Comparison of ENCODE assay signal across 21 cellular contexts in the genomic region with DNA sequence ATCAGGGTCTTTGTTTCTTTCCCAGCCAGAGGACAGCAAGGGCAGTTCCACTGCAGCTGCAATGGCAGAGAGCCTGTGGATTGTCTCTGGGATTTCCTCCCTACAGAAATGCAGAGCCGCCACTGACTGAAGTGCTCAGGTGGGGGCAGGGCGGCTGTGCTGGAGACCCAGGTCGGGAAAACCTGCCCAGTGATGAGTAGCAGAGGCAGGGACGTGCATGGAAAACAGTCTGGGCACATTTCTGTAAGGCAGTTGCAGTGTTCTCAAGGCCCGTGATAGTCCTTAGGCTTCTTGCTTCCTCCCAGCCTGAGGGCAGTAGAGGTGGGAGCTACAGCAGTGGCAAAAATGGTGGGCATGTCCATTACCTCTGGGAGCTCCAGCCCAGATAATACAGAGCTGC. TPM values are rescaled to one million over a fixed set of nuclear protein-coding genes. Genes with fewer than 3 reads are reported as not detected.
DNase-seq lines count a peak whose midpoint lies in the region; ATAC-seq and TF ChIP-seq lines count a peak whose summit lies in the region.
"Had no signal": no experiment of that assay in that cellular context is flagged by ENCODE, and none has a peak within 500 bp of the region (broad histone marks: within the 10 kb centered on the region; RNA-seq: fewer than 3 reads in every experiment).

No MANE protein-coding gene starts in this region.

- H3K36me3 Mint-ChIP-seq in chondrocyte (ENCODE audit: low read depth) = peaks cover 2% of the 10 kb centered on the region

- H3K27me3 ChIP-seq in H7 (ENCODE audit: control insufficient read depth, insufficient read depth, low read length) = no peaks in the 10 kb centered on the region
- H3K27me3 ChIP-seq in upper lobe of right lung = no peaks in the 10 kb centered on the region
- H3K27me3 ChIP-seq: Peyer's patch had no signal

- intact Hi-C loops in upper lobe of right lung (cut with DNase I) = no loop called here

- no peaks in the 10 kb centered on the region for H3K9me3 ChIP-seq in upper lobe of right lung
- H3K9me3 ChIP-seq: Peyer's patch had no signal

- DNase-seq in DMS153 (lab: John Stamatoyannopoulos, UW) (peak; percentile 68), H7 (peak; percentile 28), chondrocyte (ENCODE audit: low spot score) (peak; percentile 27), iPS-NIHi11 (ENCODE audit: low spot score) (peak; percentile 26), upper lobe of right lung (no peak)
- no peak for DNase-seq in activated CD4-positive, alpha-beta T cell treated with anti-CD3 and anti-CD28 coated beads, Interleukin-2, amount 50 U/mL, for 1 hour
- DNase-seq: COR-L47, DMS53, GDM1, NCI-H146, NCI-H2081 treated with DMSO at 0.1 percent for 48 hours, NCI-H446, NCI-H748 treated with DMSO at 0.1 percent for 48 hours, Peyer's patch, Right ventricle myocardium superior had no signal

- H3K4me3 Mint-ChIP-seq in chondrocyte (ENCODE audit: unreplicated experiment) = no peak overlapping the region

- H3K27ac ChIP-seq in upper lobe of right lung = no peak overlapping the region
- H3K27ac ChIP-seq: C4-2B, Peyer's patch had no signal

- H3K27me3 Mint-ChIP-seq in chondrocyte (ENCODE audit: low read depth) = peaks cover 26% of the 10 kb centered on the region

- no peak overlapping the region for H3K4me3 ChIP-seq in H7 (ENCODE audit: insufficient read depth, low read depth, low read length)
- no peak overlapping the region for H3K4me3 ChIP-seq in upper lobe of right lung
- H3K4me3 ChIP-seq: Peyer's patch had no signal

- ATAC-seq in GM18498 (IDR thresholded peaks at IDR 0.05; ENCODE audit: unreplicated experiment) = no peak
- no peak for ATAC-seq in upper lobe of right lung
- ATAC-seq in GM18868 (IDR thresholded peaks at IDR 0.05; ENCODE audit: unreplicated experiment) = no peak
- ATAC-seq: SK-N-SH treated with all-trans-retinoic acid at 6 μM for 48 hours had no signal

- H3K4me1 ChIP-seq in upper lobe of right lung = no peaks in the 10 kb centered on the region
- H3K4me1 ChIP-seq: Peyer's patch had no signal

- peaks cover 23% of the 10 kb centered on the region for H3K9me3 Mint-ChIP-seq in chondrocyte (ENCODE audit: low read depth)

- TF ChIP-seq CTCF in chondrocyte (IDR thresholded peaks at IDR 0.05) = no peak
- TF ChIP-seq CTCF in upper lobe of right lung (IDR thresholded peaks at IDR 0.05) = no peak

- H3K36me3 ChIP-seq in H7 (replicated peaks; ENCODE audit: control insufficient read depth, insufficient read depth, low read length) = no peaks in the 10 kb centered on the region
- no peaks in the 10 kb centered on the region for H3K36me3 ChIP-seq in upper lobe of right lung
- H3K36me3 ChIP-seq: Peyer's patch had no signal

- peak overlapping the region; percentile 25 for H3K27ac Mint-ChIP-seq in chondrocyte (ENCODE audit: unreplicated experiment)

- no peaks in the 10 kb centered on the region for H3K4me1 Mint-ChIP-seq in chondrocyte (ENCODE audit: low read depth)

RNA-seq across cellular contexts. Expression of gene CYP4X1, which starts 40.1 kb away (rescaled TPM):
- total RNA-seq in H7 (2014; rRNA removed; shearing (Covaris generic)) = 2.0 and 2.9 TPM in 2 replicates
- total RNA-seq in chondrocyte (1.0 to 1.1 TPM (median 1.1 TPM) in 3 replicates), upper lobe of right lung (6.8 TPM)
- total RNA-seq: HT-29 had no signal

RNA-seq across cellular contexts. Expression of gene CYP4A11, which starts 42.1 kb away (rescaled TPM):
- total RNA-seq in H7 (2014; rRNA removed; shearing (Covaris generic)) = not detected in 2 replicates
- total RNA-seq in chondrocyte (not detected in 3 replicates), upper lobe of right lung (not detected)
- total RNA-seq: H4, HT-29, Right ventricle myocardium superior had no signal

Comparison
In these comparisons a context has a peak if more than half of its experiments do, and no peak if none do; other contexts are left out.
1. DNase-seq: peak in DMS153 (single experiment), H7 (single experiment), chondrocyte (single experiment) and iPS-NIHi11 (single experiment); none in activated CD4-positive, alpha-beta T cell treated with anti-CD3 and anti-CD28 coated beads, Interleukin-2, amount 50 U/mL, for 1 hour (single experiment) and upper lobe of right lung (single experiment).